ENCODE assay signal across 1 cellular context in genomic region chrX:52933976-52934703, GRCh38.
TF ChIP-seq lines count a peak whose summit lies in the region.

No MANE protein-coding gene starts in this region.

TF ChIP-seq in WTC11, 78 proteins besides CTCF, POLR2A, EP300 and RAD21 (continued from another document):
- TF ChIP-seq GRHL2 (CRISPR knock-in tag; IDR thresholded peaks at IDR 0.05; ENCODE audit: insufficient replicate concordance, severe bottlenecking), result no peak
- no peak for TF ChIP-seq ZNF512 (CRISPR knock-in tag; IDR thresholded peaks at IDR 0.05; ENCODE audit: borderline replicate concordance)
